Comparison of ENCODE assay signal across 13 cellular contexts in the genomic region with DNA sequence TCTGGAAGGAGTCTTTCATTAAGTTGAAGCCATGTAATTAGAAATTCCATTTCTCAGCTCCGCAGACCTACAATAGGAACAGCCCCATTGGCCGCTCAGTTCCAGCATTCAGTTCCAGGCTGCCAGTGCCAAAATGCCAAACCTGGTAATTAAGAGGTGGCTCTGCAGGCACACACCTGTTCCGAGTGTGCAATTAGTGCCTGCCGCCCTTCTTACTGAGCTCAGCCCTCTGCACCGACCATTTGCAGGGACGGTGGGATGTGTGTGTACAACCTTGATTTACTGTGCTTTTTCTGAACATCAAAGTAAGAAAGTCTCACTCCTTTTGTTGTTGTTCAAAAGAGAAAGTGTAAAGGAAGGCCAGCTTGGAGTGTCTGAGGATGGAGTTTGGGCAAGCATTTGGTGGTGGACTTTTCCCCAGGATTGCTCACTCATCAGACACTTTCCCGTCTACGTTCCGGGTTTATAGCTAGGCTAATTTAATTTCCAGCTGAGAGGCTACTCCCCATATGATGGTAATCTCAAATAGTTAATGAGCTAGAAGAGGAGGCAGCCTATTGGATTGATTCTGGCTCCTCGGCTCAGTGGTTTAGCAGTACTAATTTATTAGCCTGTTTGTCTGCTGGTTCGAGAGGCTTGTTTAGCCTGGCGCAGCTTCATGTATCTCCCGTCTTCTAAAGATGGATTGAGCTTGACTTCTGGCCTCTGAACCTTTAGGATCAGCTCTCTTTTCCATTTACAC. TPM values are rescaled to one million over a fixed set of nuclear protein-coding genes. Genes with fewer than 3 reads are reported as not detected.
DNase-seq lines count a peak whose midpoint lies in the region; ATAC-seq and TF ChIP-seq lines count a peak whose summit lies in the region.
"Had no signal": no experiment of that assay in that cellular context is flagged by ENCODE, and none has a peak within 500 bp of the region (broad histone marks: within the 10 kb centered on the region; RNA-seq: fewer than 3 reads in every experiment).

No MANE protein-coding gene starts in this region.

- no peak overlapping the region for H3K4me2 ChIP-seq in DND-41 (ENCODE audit: insufficient read depth, low read length)
- H3K4me2 ChIP-seq: hepatocyte had no signal

- H3K9me3 ChIP-seq in DND-41 (ENCODE audit: insufficient read depth, low read length, severe bottlenecking): no peaks in the 10 kb centered on the region
- H3K9me3 ChIP-seq: esophagus muscularis mucosa, SJSA1, tibial nerve had no signal

- H2AFZ ChIP-seq in DND-41 (ENCODE audit: low read depth, low read length): no peak overlapping the region
- H2AFZ ChIP-seq: hepatocyte had no signal

- H3K4me1 ChIP-seq in DND-41 (ENCODE audit: insufficient read depth, low read length): peaks cover 55% of the 10 kb centered on the region
- H3K4me1 ChIP-seq: esophagus muscularis mucosa, tibial nerve had no signal

- DNase-seq in DND-41: no peak
- peak; percentile 42 to 45 for DNase-seq in NCI-H526 (lab: John Stamatoyannopoulos, UW)
- peak; percentile 29 for DNase-seq in astrocyte of the hippocampus (ENCODE audit: low read depth, low spot score)
- DNase-seq in HT-29 (ENCODE audit: low spot score): no peak
- DNase-seq in GDM1 (lab: John Stamatoyannopoulos, UW): no peak
- no peak for DNase-seq in AG08396 (ENCODE audit: low spot score)
- DNase-seq: C1 segment of cervical spinal cord had no signal

- no peak overlapping the region for H3K4me3 ChIP-seq in DND-41 (ENCODE audit: low read depth in 1 of 2, low read length in 2 of 2)
- H3K4me3 ChIP-seq: esophagus muscularis mucosa, hepatocyte, SJSA1, tibial nerve had no signal

- no peak overlapping the region for H3K9ac ChIP-seq in DND-41 (ENCODE audit: low read depth, low read length)

- peaks cover 5% of the 10 kb centered on the region for H3K36me3 Mint-ChIP-seq in nephron (ENCODE audit: low read depth)

- TF ChIP-seq CTCF in DND-41 (IDR thresholded peaks at IDR 0.05; ENCODE audit: borderline replicate concordance, extremely low read depth, low read length, poor library complexity, severe bottlenecking) (no peak), nephron (IDR thresholded peaks at IDR 0.05; ENCODE audit: unreplicated experiment in 3 of 3) (no peak)

- H3K4me3 Mint-ChIP-seq in nephron: peak overlapping the region; percentile 4 to 34 (median 8)

- peaks cover 39% of the 10 kb centered on the region for H3K4me1 Mint-ChIP-seq in nephron

- peaks cover 80% of the 10 kb centered on the region for H3K79me2 ChIP-seq in DND-41 (ENCODE audit: insufficient read depth, low read length)

- no peaks in the 10 kb centered on the region for H3K9me3 Mint-ChIP-seq in nephron

- peaks cover 57% of the 10 kb centered on the region for H3K27me3 Mint-ChIP-seq in nephron (ENCODE audit: low read depth)

- H3K27me3 ChIP-seq in DND-41 (ENCODE audit: insufficient read depth, low read length, poor library complexity): no peaks in the 10 kb centered on the region
- H3K27me3 ChIP-seq: hepatocyte, SJSA1, tibial nerve had no signal

- peaks cover 4% of the 10 kb centered on the region; the same call in 1 of the 2 replicates for H4K20me1 ChIP-seq in DND-41 (ENCODE audit: insufficient read depth, low read length)

- H3K27ac Mint-ChIP-seq in nephron: peak overlapping the region; percentile 40 to 70 (median 59)

- H3K36me3 ChIP-seq in DND-41 (ENCODE audit: insufficient read depth, low read length): 0 out of 2 replicates have a peak, but pooled peaks cover 2% of the 10 kb centered on the region
- H3K36me3 ChIP-seq: esophagus muscularis mucosa, tibial nerve had no signal

- no peak for ATAC-seq in DND-41 (ENCODE audit: insufficient read depth, low read depth)
- ATAC-seq in GM19395 (IDR thresholded peaks at IDR 0.05; ENCODE audit: unreplicated experiment): no peak

- H3K27ac ChIP-seq in DND-41 (ENCODE audit: low read length): peak overlapping the region; percentile 32; the same call in 1 of the 2 replicates
- H3K27ac ChIP-seq: esophagus muscularis mucosa, hepatocyte, SJSA1, tibial nerve had no signal

RNA-seq across cellular contexts. Expression of a gene that starts 20.0 kb away (rescaled TPM):
- 0.13 TPM in 1 of 2 replicates, not detected in the other for total RNA-seq in HT-29 (2014; rRNA removed; shearing (Covaris generic))

Comparison
In these comparisons a context has a peak if more than half of its experiments do, and no peak if none do; other contexts are left out.
1. DNase-seq: peak in NCI-H526 (2 of 2) and astrocyte of the hippocampus (single experiment); none in DND-41 (single experiment), HT-29 (single experiment), GDM1 (single experiment) and AG08396 (single experiment).